Comparison of ENCODE assay signal across 23 cellular contexts in the genomic region with DNA sequence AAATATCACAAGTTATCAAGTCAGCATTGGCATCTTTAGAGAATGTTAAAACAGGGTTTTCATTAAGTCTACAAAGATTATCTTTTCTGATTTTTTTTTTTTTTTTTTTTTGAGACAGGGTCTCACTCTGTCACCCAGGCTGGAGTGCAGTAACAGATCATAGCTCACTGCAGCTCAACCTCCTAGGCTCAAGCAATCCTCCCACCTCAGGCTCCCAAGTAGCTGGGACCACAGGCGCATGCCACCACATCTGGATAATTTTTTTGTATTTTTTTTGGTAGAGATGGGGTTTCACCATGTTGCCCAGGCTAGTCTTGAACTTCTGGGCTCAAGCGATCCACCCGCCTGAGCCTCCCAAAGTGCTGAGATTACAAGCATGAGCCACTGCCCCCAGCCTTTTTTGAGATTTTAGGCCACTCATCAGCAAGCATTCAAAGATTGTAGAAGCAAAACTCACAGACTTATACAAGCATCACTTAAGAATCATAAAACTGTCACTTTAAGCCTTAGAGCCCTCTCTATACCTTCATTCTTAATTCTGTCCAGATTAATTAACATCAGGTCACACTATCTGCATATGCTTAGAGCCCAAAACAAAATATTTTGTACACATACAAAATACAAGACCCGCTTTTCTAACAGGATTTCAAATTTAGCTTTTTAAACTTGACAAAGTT. TPM values are rescaled to one million over a fixed set of nuclear protein-coding genes. Genes with fewer than 3 reads are reported as not detected.
A peak's percentile ranks its signal among the peaks of the same experiment; 100 is the strongest.
DNase-seq lines count a peak whose midpoint lies in the region; ATAC-seq, FAIRE-seq and TF ChIP-seq lines count a peak whose summit lies in the region.
"Had no signal": no experiment of that assay in that cellular context is flagged by ENCODE, and none has a peak within 500 bp of the region (broad histone marks: within the 10 kb centered on the region; RNA-seq: fewer than 3 reads in every experiment).

No MANE protein-coding gene starts in this region.

- no peak overlapping the region for H3K4me3 ChIP-seq in HEK293 (ENCODE audit: low read depth, low read length)
- H3K4me3 ChIP-seq in SK-N-MC: no peak overlapping the region
- H3K4me3 ChIP-seq: GM12878, HAP-1, SJSA1 had no signal

- H3K36me3 Mint-ChIP-seq in T-helper 17 cell (ENCODE audit: low read depth): no peaks in the 10 kb centered on the region

- DNase-seq in SK-N-MC (ENCODE audit: low read depth, low spot score) (no peak), MV-4-11 (lab: John Stamatoyannopoulos, UW) (no peak), T-helper 17 cell (no peak)
- DNase-seq: BE2C, EL, GDM1, GOT3, NCI-H1105 treated with DMSO at 0.1 percent for 48 hours, NCI-H2029, NCI-H2227 treated with DMSO at 0.1 percent for 48 hours, NCI-H526 treated with DMSO at 0.1 percent for 48 hours, Right ventricle myocardium superior, RPMI8226, T-cell had no signal

- peaks cover 33% of the 10 kb centered on the region for H3K4me1 ChIP-seq in HEK293 (ENCODE audit: control insufficient read depth, insufficient read depth, low read length)

- H3K4me3 Mint-ChIP-seq in T-helper 17 cell: no peak overlapping the region
- H3K4me3 Mint-ChIP-seq: CD14-positive monocyte, T-cell had no signal

- POLR2A ChIA-PET in HEK293 (lab: Yijun Ruan, JAX): interaction anchor here (0.7 kb wide), 1 partner anchor 16 kb away, joined by 4 read pairs; no protein-coding TSS in a partner anchor

- peaks cover 15% of the 10 kb centered on the region for H3K4me1 Mint-ChIP-seq in T-helper 17 cell

- TF ChIP-seq CTCF in HEK293 (tag by site-specific recombination; IDR thresholded peaks at IDR 0.05): no peak

- ATAC-seq in HG03095 (IDR thresholded peaks at IDR 0.05; ENCODE audit: unreplicated experiment) (no peak), T-helper 17 cell (no peak), HG03571 (IDR thresholded peaks at IDR 0.05; ENCODE audit: unreplicated experiment) (no peak)
- ATAC-seq: GM12878, HepG2, T-cell had no signal

- H3K27ac ChIP-seq in HEK293 (ENCODE audit: extremely low read depth, low read depth, low read length) (no peak overlapping the region), SK-N-MC (peak overlapping the region; percentile 99)
- H3K27ac ChIP-seq: SJSA1 had no signal

- peaks cover 6 to 15% of the 10 kb centered on the region in 2 experiments; a peak in 2 of 3 replicates for H3K36me3 ChIP-seq in HEK293 (ENCODE audit: control insufficient read depth in 2 of 2, insufficient read depth in 1 of 2, low read length in 2 of 2)
- H3K36me3 ChIP-seq in SK-N-MC (ENCODE audit: insufficient read depth, low read length): peaks cover 15% of the 10 kb centered on the region

- FAIRE-seq in islet of Langerhans (lab: Jason Lieb, UNC): peak; percentile 65
- FAIRE-seq: GM12878, HepG2 had no signal

- no peaks in the 10 kb centered on the region for H3K9me3 ChIP-seq in HEK293 (ENCODE audit: control insufficient read depth, insufficient read depth, low read depth, low read length)
- H3K9me3 ChIP-seq in SK-N-MC (ENCODE audit: low read depth, low read length): no peaks in the 10 kb centered on the region
- H3K9me3 ChIP-seq in T-helper 17 cell (ENCODE audit: control insufficient read depth, low read length, poor library complexity, severe bottlenecking): no peaks in the 10 kb centered on the region
- H3K9me3 ChIP-seq: BE2C, HAP-1, SJSA1 had no signal

- H3K27me3 Mint-ChIP-seq in T-helper 17 cell: no peaks in the 10 kb centered on the region
- H3K27me3 Mint-ChIP-seq: T-cell had no signal

- no peak overlapping the region for H3K27ac Mint-ChIP-seq in T-helper 17 cell
- H3K27ac Mint-ChIP-seq: T-cell had no signal

- peak overlapping the region; percentile 81 for H3K9ac ChIP-seq in SK-N-MC (ENCODE audit: insufficient read length)

- CTCF ChIA-PET in HEK293 (lab: Yijun Ruan, JAX): interaction anchor here (0.6 to 0.7 kb wide), 2 partner anchors 38 to 602 kb away, joined by 3 to 5 read pairs; no protein-coding TSS in a partner anchor

TF ChIP-seq in HEK293, 187 proteins besides CTCF, POLR2A, EP300 and RAD21:
- TF ChIP-seq OSR2 (tag by site-specific recombination; IDR thresholded peaks at IDR 0.05) (0 out of 2 replicates have a peak, but pooled peaks have one; percentile 53), ZFP3 (tag by site-specific recombination; IDR thresholded peaks at IDR 0.05; ENCODE audit: low read depth) (no peak), KLF9 (tag by site-specific recombination; IDR thresholded peaks at IDR 0.05; ENCODE audit: low read depth) (no peak), ZBTB17 (tag by site-specific recombination; IDR thresholded peaks at IDR 0.05) (peak; percentile 57; the same call in 1 of the 2 replicates), HOXC10 (CRISPR knock-in tag; IDR thresholded peaks at IDR 0.05) (no peak)
- TF ChIP-seq, protein P1, sequence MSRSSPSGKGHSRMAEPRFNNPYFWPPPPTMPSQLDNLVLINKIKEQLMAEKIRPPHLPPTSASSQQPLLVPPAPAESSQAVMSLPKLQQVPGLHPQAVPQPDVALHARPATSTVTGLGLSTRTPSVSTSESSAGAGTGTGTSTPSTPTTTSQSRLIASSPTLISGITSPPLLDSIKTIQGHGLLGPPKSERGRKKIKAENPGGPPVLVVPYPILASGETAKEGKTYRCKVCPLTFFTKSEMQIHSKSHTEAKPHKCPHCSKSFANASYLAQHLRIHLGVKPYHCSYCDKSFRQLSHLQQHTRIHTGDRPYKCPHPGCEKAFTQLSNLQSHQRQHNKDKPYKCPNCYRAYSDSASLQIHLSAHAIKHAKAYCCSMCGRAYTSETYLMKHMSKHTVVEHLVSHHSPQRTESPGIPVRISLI (tag by site-specific recombination; IDR thresholded peaks at IDR 0.05): peak; percentile 77; the same call in 1 of the 2 replicates
- TF ChIP-seq, protein P2, sequence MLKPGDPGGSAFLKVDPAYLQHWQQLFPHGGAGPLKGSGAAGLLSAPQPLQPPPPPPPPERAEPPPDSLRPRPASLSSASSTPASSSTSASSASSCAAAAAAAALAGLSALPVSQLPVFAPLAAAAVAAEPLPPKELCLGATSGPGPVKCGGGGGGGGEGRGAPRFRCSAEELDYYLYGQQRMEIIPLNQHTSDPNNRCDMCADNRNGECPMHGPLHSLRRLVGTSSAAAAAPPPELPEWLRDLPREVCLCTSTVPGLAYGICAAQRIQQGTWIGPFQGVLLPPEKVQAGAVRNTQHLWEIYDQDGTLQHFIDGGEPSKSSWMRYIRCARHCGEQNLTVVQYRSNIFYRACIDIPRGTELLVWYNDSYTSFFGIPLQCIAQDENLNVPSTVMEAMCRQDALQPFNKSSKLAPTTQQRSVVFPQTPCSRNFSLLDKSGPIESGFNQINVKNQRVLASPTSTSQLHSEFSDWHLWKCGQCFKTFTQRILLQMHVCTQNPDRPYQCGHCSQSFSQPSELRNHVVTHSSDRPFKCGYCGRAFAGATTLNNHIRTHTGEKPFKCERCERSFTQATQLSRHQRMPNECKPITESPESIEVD (tag by site-specific recombination; IDR thresholded peaks at IDR 0.05): peak; percentile 63

RNA-seq across cellular contexts. Expression of a gene that starts 32.6 kb away (rescaled TPM):
- total RNA-seq in T-helper 17 cell: 10 to 100 TPM; 26.3 to 30.7 TPM
